Comparison of ENCODE assay signal across 1 cellular context in genomic region chr16:48535369-48535787, GRCh38.
A peak's percentile ranks its signal among the peaks of the same experiment; 100 is the strongest.
TF ChIP-seq lines count a peak whose summit lies in the region.

No MANE protein-coding gene starts in this region.

TF ChIP-seq in HepG2, 621 proteins besides CTCF, POLR2A, EP300 and RAD21 (continued from another document):
- no peak for TF ChIP-seq ZNF224 (CRISPR knock-in tag; IDR thresholded peaks at IDR 0.05)
- 0 out of 2 replicates have a peak, but pooled peaks have one; percentile 27 for TF ChIP-seq SMAD1 (CRISPR knock-in tag; IDR thresholded peaks at IDR 0.05; ENCODE audit: borderline replicate concordance, low read depth)
- TF ChIP-seq ZNF646 (CRISPR knock-in tag; IDR thresholded peaks at IDR 0.05) = 0 out of 2 replicates have a peak, but pooled peaks have one; percentile 31
- peak; percentile 34 for TF ChIP-seq ZNF883 (CRISPR knock-in tag; IDR thresholded peaks at IDR 0.05; ENCODE audit: not compliant biosample characterization)
